In genomic region chr1:151135433-151136385, GRCh38 we compare ENCODE assay signal across 1 cellular context.
TF ChIP-seq lines count a peak whose summit lies in the region.

No MANE protein-coding gene starts in this region.

TF ChIP-seq in GM12878, 131 proteins besides CTCF, POLR2A, EP300 and RAD21:
- TF ChIP-seq RUNX3 (IDR thresholded peaks at IDR 0.05; ENCODE audit: low read length), result peak; percentile 76
- TF ChIP-seq ZBED1 (IDR thresholded peaks at IDR 0.05; ENCODE audit: borderline replicate concordance), result no peak
- peak; percentile 31; the same call in 1 of the 2 replicates for TF ChIP-seq PAX5 (IDR thresholded peaks at IDR 0.05; ENCODE audit: borderline replicate concordance, low read depth, low read length)
